Comparison of ENCODE assay signal across 22 cellular contexts in the genomic region with DNA sequence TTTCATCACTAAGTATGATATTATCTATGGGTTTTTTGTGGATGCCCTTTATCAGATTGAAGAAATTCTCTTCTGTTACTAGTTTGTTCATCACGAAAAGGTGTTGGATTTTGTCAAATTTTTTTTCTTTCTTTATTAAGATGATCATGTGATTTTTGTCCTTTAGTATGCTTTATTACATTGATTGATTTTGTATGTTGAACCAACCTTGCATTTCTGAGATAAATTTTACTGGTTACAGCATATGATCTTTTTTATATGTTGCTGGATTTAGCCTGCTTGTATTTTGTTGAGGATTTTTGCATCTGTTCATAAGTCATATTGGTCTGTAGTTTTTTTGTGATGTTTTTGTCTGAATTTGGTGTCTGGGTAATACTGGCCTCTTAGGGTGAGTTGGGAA. TPM values are rescaled to one million over a fixed set of nuclear protein-coding genes. Genes with fewer than 3 reads are reported as not detected.
DNase-seq lines count a peak whose midpoint lies in the region; ATAC-seq and TF ChIP-seq lines count a peak whose summit lies in the region.
"Had no signal": no experiment of that assay in that cellular context is flagged by ENCODE, and none has a peak within 500 bp of the region (broad histone marks: within the 10 kb centered on the region; RNA-seq: fewer than 3 reads in every experiment).

No MANE protein-coding gene starts in this region.

- H3K27ac ChIP-seq in CD4-positive, alpha-beta T cell (ENCODE audit: low read depth, low read length) = no peak overlapping the region
- H3K27ac ChIP-seq: GM23248, PC-9 had no signal

- no peaks in the 10 kb centered on the region for H3K27me3 ChIP-seq in CD4-positive, alpha-beta T cell (ENCODE audit: control insufficient read depth, insufficient read depth, low read length)

- ATAC-seq in CD4-positive, alpha-beta T cell (ENCODE audit: poor library complexity) = no peak

- no peaks in the 10 kb centered on the region for H3K27me3 Mint-ChIP-seq in activated CD4-positive, alpha-beta memory T cell treated with anti-CD3 and anti-CD28 coated beads for 36 hours
- no peaks in the 10 kb centered on the region for H3K27me3 Mint-ChIP-seq in activated CD4-positive, alpha-beta memory T cell treated with anti-CD3 and anti-CD28 coated beads, Interleukin-2, amount 10 ng/mL, durations not matched to agents 7 days and 5 days
- H3K27me3 Mint-ChIP-seq in CD4-positive, alpha-beta T cell = no peaks in the 10 kb centered on the region
- H3K27me3 Mint-ChIP-seq in activated T-helper 1 cell treated with anti-CD3 and anti-CD28 coated beads, Interleukin-12 subunit alpha, Interleukin-12 subunit beta, Interleukin-2, Interleukin-4 antibody, amounts not matched to agents 30 ng/mL and 10 ng/mL and 1 ng/mL, durations not matched to agents 14 hours and 24 hours and 36 hours (ENCODE audit: insufficient read depth) = no peaks in the 10 kb centered on the region
- H3K27me3 Mint-ChIP-seq in nephron progenitor cell (ENCODE audit: low read depth, poor library complexity) = no peaks in the 10 kb centered on the region

- TF ChIP-seq CTCF in CD4-positive, alpha-beta T cell (IDR thresholded peaks at IDR 0.05) = no peak
- no peak for TF ChIP-seq CTCF in nephron progenitor cell (IDR thresholded peaks at IDR 0.05)

- POLR2A ChIA-PET in activated CD4-positive, alpha-beta memory T cell treated with anti-CD3 and anti-CD28 coated beads for 36 hours (lab: Charles Lee) = no interaction called here
- POLR2A ChIA-PET in activated CD4-positive, alpha-beta memory T cell treated with anti-CD3 and anti-CD28 coated beads, Interleukin-2, amount 10 ng/mL, durations not matched to agents 7 days and 5 days (lab: Charles Lee) = no interaction called here
- POLR2A ChIA-PET in CD4-positive, alpha-beta T cell (lab: Charles Lee) = no interaction called here

- peaks cover 2% of the 10 kb centered on the region for H3K9me3 Mint-ChIP-seq in activated CD4-positive, alpha-beta memory T cell treated with anti-CD3 and anti-CD28 coated beads for 36 hours
- peaks cover 3% of the 10 kb centered on the region for H3K9me3 Mint-ChIP-seq in activated CD4-positive, alpha-beta memory T cell treated with anti-CD3 and anti-CD28 coated beads, Interleukin-2, amount 10 ng/mL, durations not matched to agents 7 days and 5 days
- no peaks in the 10 kb centered on the region for H3K9me3 Mint-ChIP-seq in CD4-positive, alpha-beta T cell
- H3K9me3 Mint-ChIP-seq in activated T-helper 1 cell treated with anti-CD3 and anti-CD28 coated beads, Interleukin-12 subunit alpha, Interleukin-12 subunit beta, Interleukin-2, Interleukin-4 antibody, amounts not matched to agents 30 ng/mL and 10 ng/mL and 1 ng/mL, durations not matched to agents 14 hours and 24 hours and 36 hours = peaks cover 5% of the 10 kb centered on the region
- peaks cover 33% of the 10 kb centered on the region for H3K9me3 Mint-ChIP-seq in nephron progenitor cell
- H3K9me3 Mint-ChIP-seq: H9 had no signal

- intact Hi-C loops in activated CD4-positive, alpha-beta memory T cell treated with anti-CD3 and anti-CD28 coated beads for 36 hours (cut with micrococcal nuclease) = loop anchor here (2.0 kb wide), 1 partner anchor 43 kb away; a partner anchor contains a TSS
- intact Hi-C loops in CD4-positive, alpha-beta T cell (cut with DNase I, micrococcal nuclease) = no loop called here
- intact Hi-C loops in activated T-helper 1 cell treated with anti-CD3 and anti-CD28 coated beads, Interleukin-12 subunit alpha, Interleukin-12 subunit beta, Interleukin-2, Interleukin-4 antibody, amounts not matched to agents 30 ng/mL and 10 ng/mL and 1 ng/mL, durations not matched to agents 14 hours and 24 hours and 36 hours (cut with micrococcal nuclease) = no loop called here

- H3K36me3 Mint-ChIP-seq in activated CD4-positive, alpha-beta memory T cell treated with anti-CD3 and anti-CD28 coated beads for 36 hours = peaks cover 58% of the 10 kb centered on the region
- peaks cover 89% of the 10 kb centered on the region for H3K36me3 Mint-ChIP-seq in activated CD4-positive, alpha-beta memory T cell treated with anti-CD3 and anti-CD28 coated beads, Interleukin-2, amount 10 ng/mL, durations not matched to agents 7 days and 5 days (ENCODE audit: low read depth)
- H3K36me3 Mint-ChIP-seq in CD4-positive, alpha-beta T cell (ENCODE audit: low read depth) = peaks cover 98% of the 10 kb centered on the region
- H3K36me3 Mint-ChIP-seq in activated T-helper 1 cell treated with anti-CD3 and anti-CD28 coated beads, Interleukin-12 subunit alpha, Interleukin-12 subunit beta, Interleukin-2, Interleukin-4 antibody, amounts not matched to agents 30 ng/mL and 10 ng/mL and 1 ng/mL, durations not matched to agents 14 hours and 24 hours and 36 hours (ENCODE audit: low read depth) = peaks cover 69% of the 10 kb centered on the region
- peaks cover 92% of the 10 kb centered on the region for H3K36me3 Mint-ChIP-seq in nephron progenitor cell (ENCODE audit: low read depth)

- CTCF ChIA-PET in activated CD4-positive, alpha-beta memory T cell treated with anti-CD3 and anti-CD28 coated beads for 36 hours (lab: Charles Lee) = no interaction called here
- CTCF ChIA-PET in activated CD4-positive, alpha-beta memory T cell treated with anti-CD3 and anti-CD28 coated beads, Interleukin-2, amount 10 ng/mL, durations not matched to agents 7 days and 5 days (lab: Charles Lee) = no interaction called here
- CTCF ChIA-PET in CD4-positive, alpha-beta T cell (lab: Charles Lee) = no interaction called here

- H3K27ac Mint-ChIP-seq in activated CD4-positive, alpha-beta memory T cell treated with anti-CD3 and anti-CD28 coated beads for 36 hours = peak overlapping the region; percentile 51
- H3K27ac Mint-ChIP-seq in activated CD4-positive, alpha-beta memory T cell treated with anti-CD3 and anti-CD28 coated beads, Interleukin-2, amount 10 ng/mL, durations not matched to agents 7 days and 5 days = no peak overlapping the region
- peak overlapping the region; percentile 51 for H3K27ac Mint-ChIP-seq in CD4-positive, alpha-beta T cell
- peak overlapping the region; percentile 2 for H3K27ac Mint-ChIP-seq in activated T-helper 1 cell treated with anti-CD3 and anti-CD28 coated beads, Interleukin-12 subunit alpha, Interleukin-12 subunit beta, Interleukin-2, Interleukin-4 antibody, amounts not matched to agents 30 ng/mL and 10 ng/mL and 1 ng/mL, durations not matched to agents 14 hours and 24 hours and 36 hours
- H3K27ac Mint-ChIP-seq in nephron progenitor cell = peak overlapping the region; percentile 62

- H3K4me3 Mint-ChIP-seq in activated CD4-positive, alpha-beta memory T cell treated with anti-CD3 and anti-CD28 coated beads for 36 hours = no peak overlapping the region
- H3K4me3 Mint-ChIP-seq in activated CD4-positive, alpha-beta memory T cell treated with anti-CD3 and anti-CD28 coated beads, Interleukin-2, amount 10 ng/mL, durations not matched to agents 7 days and 5 days = no peak overlapping the region
- H3K4me3 Mint-ChIP-seq in CD4-positive, alpha-beta T cell = no peak overlapping the region
- H3K4me3 Mint-ChIP-seq in activated T-helper 1 cell treated with anti-CD3 and anti-CD28 coated beads, Interleukin-12 subunit alpha, Interleukin-12 subunit beta, Interleukin-2, Interleukin-4 antibody, amounts not matched to agents 30 ng/mL and 10 ng/mL and 1 ng/mL, durations not matched to agents 14 hours and 24 hours and 36 hours = no peak overlapping the region
- H3K4me3 Mint-ChIP-seq in nephron progenitor cell = no peak overlapping the region
- H3K4me3 Mint-ChIP-seq: H9 had no signal

- H3K9me3 ChIP-seq in CD4-positive, alpha-beta T cell (ENCODE audit: control insufficient read depth, low read length) = no peaks in the 10 kb centered on the region

- DNase-seq in activated CD4-positive, alpha-beta memory T cell treated with anti-CD3 and anti-CD28 coated beads for 36 hours = no peak
- DNase-seq in activated CD4-positive, alpha-beta memory T cell treated with anti-CD3 and anti-CD28 coated beads, Interleukin-2, amount 10 ng/mL, durations not matched to agents 7 days and 5 days = no peak
- no peak for DNase-seq in CD4-positive, alpha-beta T cell
- DNase-seq in activated T-helper 1 cell treated with anti-CD3 and anti-CD28 coated beads, Interleukin-12 subunit alpha, Interleukin-12 subunit beta, Interleukin-2, Interleukin-4 antibody, amounts not matched to agents 30 ng/mL and 10 ng/mL and 1 ng/mL, durations not matched to agents 14 hours and 24 hours and 36 hours (ENCODE audit: low spot score) = no peak
- DNase-seq in nephron progenitor cell = no peak
- DNase-seq in AG20443 (ENCODE audit: low spot score) = no peak
- DNase-seq in SKM-1 treated with dmso at 0.1 percent for 144 hours (lab: John Stamatoyannopoulos, UW; ENCODE audit: unreplicated experiment) = no peak
- no peak for DNase-seq in GM19238 (ENCODE audit: insufficient read length, low spot score)
- DNase-seq: 8988T, ACHN, GM23248, H9, KBM-7, NCI-H1105 treated with DMSO at 0.1 percent for 48 hours, NCI-H146, NCI-H1930, NCI-H2107, NCI-H446 treated with DMSO at 0.1 percent for 48 hours, NCI-H526, PC-9, RPMI8226, SHP77 had no signal

- H3K4me1 Mint-ChIP-seq in activated CD4-positive, alpha-beta memory T cell treated with anti-CD3 and anti-CD28 coated beads for 36 hours (ENCODE audit: low read depth) = peaks cover 14% of the 10 kb centered on the region
- peaks cover 7% of the 10 kb centered on the region for H3K4me1 Mint-ChIP-seq in activated CD4-positive, alpha-beta memory T cell treated with anti-CD3 and anti-CD28 coated beads, Interleukin-2, amount 10 ng/mL, durations not matched to agents 7 days and 5 days
- H3K4me1 Mint-ChIP-seq in CD4-positive, alpha-beta T cell (ENCODE audit: low read depth) = peaks cover 14% of the 10 kb centered on the region
- peaks cover 12% of the 10 kb centered on the region for H3K4me1 Mint-ChIP-seq in activated T-helper 1 cell treated with anti-CD3 and anti-CD28 coated beads, Interleukin-12 subunit alpha, Interleukin-12 subunit beta, Interleukin-2, Interleukin-4 antibody, amounts not matched to agents 30 ng/mL and 10 ng/mL and 1 ng/mL, durations not matched to agents 14 hours and 24 hours and 36 hours (ENCODE audit: low read depth)
- H3K4me1 Mint-ChIP-seq in nephron progenitor cell = no peaks in the 10 kb centered on the region

RNA-seq across cellular contexts. Expression of a gene that starts 42.8 kb away (rescaled TPM):
- 100 to 1,000 TPM; 111 TPM for total RNA-seq in activated CD4-positive, alpha-beta memory T cell treated with anti-CD3 and anti-CD28 coated beads for 36 hours
- total RNA-seq in activated CD4-positive, alpha-beta memory T cell treated with anti-CD3 and anti-CD28 coated beads, Interleukin-2, amount 10 ng/mL, durations not matched to agents 7 days and 5 days = 10 to 100 TPM; 89.4 to 91.0 TPM
- total RNA-seq in CD4-positive, alpha-beta T cell = 10 to 100 TPM; 63.8 to 68.1 TPM
- 138 and 153 TPM in 2 replicates for total RNA-seq in activated T-helper 1 cell treated with anti-CD3 and anti-CD28 coated beads, Interleukin-12 subunit alpha, Interleukin-12 subunit beta, Interleukin-2, Interleukin-4 antibody, amounts not matched to agents 30 ng/mL and 10 ng/mL and 1 ng/mL, durations not matched to agents 14 hours and 24 hours and 36 hours
